ENCODE assay signal across 1 cellular context in genomic region chr14:87797001-87797400, GRCh38.
TF ChIP-seq lines count a peak whose summit lies in the region.

No MANE protein-coding gene starts in this region.

TF ChIP-seq in H1, 55 proteins besides CTCF, POLR2A, EP300 and RAD21 (continued from another document):
- TF ChIP-seq GTF2F1 (IDR thresholded peaks at IDR 0.05; ENCODE audit: borderline replicate concordance, low read depth, low read length) (no peak), POLR2AphosphoS5 (IDR thresholded peaks at IDR 0.05; ENCODE audit: low read depth, low read length) (no peak), KDM5A (IDR thresholded peaks at IDR 0.05; ENCODE audit: low read length) (no peak), HDAC6 (IDR thresholded peaks at IDR 0.05; ENCODE audit: low read depth, low read length) (no peak), TBP (IDR thresholded peaks at IDR 0.05; ENCODE audit: low read depth, low read length) (no peak), NANOG (IDR thresholded peaks at IDR 0.05; ENCODE audit: insufficient read depth, low read depth, low read length, poor library complexity, severe bottlenecking) (peak; percentile 67), NRF1 (IDR thresholded peaks at IDR 0.05; ENCODE audit: low read depth, low read length) (no peak)
TF ChIP-seq in H1: peak in this region for 1.
